In genomic region chr12:12700249-12700648, GRCh38 we compare ENCODE assay signal across 24 cellular contexts. TPM values are rescaled to one million over a fixed set of nuclear protein-coding genes. Genes with fewer than 3 reads are reported as not detected.
DNase-seq lines count a peak whose midpoint lies in the region; ATAC-seq and TF ChIP-seq lines count a peak whose summit lies in the region.
"Had no signal": no experiment of that assay in that cellular context is flagged by ENCODE, and none has a peak within 500 bp of the region (broad histone marks: within the 10 kb centered on the region; RNA-seq: fewer than 3 reads in every experiment).

No MANE protein-coding gene starts in this region.

- no peaks in the 10 kb centered on the region for H3K27me3 ChIP-seq in body of pancreas

- peaks cover 20% of the 10 kb centered on the region for H3K4me1 ChIP-seq in body of pancreas

- H3K27ac ChIP-seq in body of pancreas, result no peak overlapping the region
- H3K27ac ChIP-seq: HL-60, RWPE1 had no signal

- ATAC-seq in body of pancreas, result no peak
- ATAC-seq in stimulated activated effector memory CD8-positive, alpha-beta T cell treated with anti-CD3 and anti-CD28 coated beads, Interleukin-12 subunit alpha, Interleukin-12 subunit beta, amount 100 ng/mL, for 72 hours, result no peak
- ATAC-seq: Panc1, T-cell had no signal

- H3K4me1 Mint-ChIP-seq in dendritic cell treated with granulocyte-macrophage colony-stimulating factor and Interleukin-4, amounts not matched to agents 40 ng/mL and 50 ng/mL, for 4 days (ENCODE audit: low read depth), result peaks cover 33% of the 10 kb centered on the region
- peaks cover 40% of the 10 kb centered on the region for H3K4me1 Mint-ChIP-seq in stimulated activated effector memory CD8-positive, alpha-beta T cell treated with anti-CD3 and anti-CD28 coated beads, Interleukin-12 subunit alpha, Interleukin-12 subunit beta, amount 100 ng/mL, for 72 hours

- H3K9me3 Mint-ChIP-seq in dendritic cell treated with granulocyte-macrophage colony-stimulating factor and Interleukin-4, amounts not matched to agents 40 ng/mL and 50 ng/mL, for 4 days, result no peaks in the 10 kb centered on the region
- no peaks in the 10 kb centered on the region for H3K9me3 Mint-ChIP-seq in stimulated activated effector memory CD8-positive, alpha-beta T cell treated with anti-CD3 and anti-CD28 coated beads, Interleukin-12 subunit alpha, Interleukin-12 subunit beta, amount 100 ng/mL, for 72 hours
- H3K9me3 Mint-ChIP-seq: CD8-positive, alpha-beta memory T cell; IgD-negative memory B cell; T-cell had no signal

- TF ChIP-seq POLR2A in body of pancreas (IDR thresholded peaks at IDR 0.05), result no peak

- peak overlapping the region; percentile 77 for H3K27ac Mint-ChIP-seq in dendritic cell treated with granulocyte-macrophage colony-stimulating factor and Interleukin-4, amounts not matched to agents 40 ng/mL and 50 ng/mL, for 4 days
- H3K27ac Mint-ChIP-seq in stimulated activated effector memory CD8-positive, alpha-beta T cell treated with anti-CD3 and anti-CD28 coated beads, Interleukin-12 subunit alpha, Interleukin-12 subunit beta, amount 100 ng/mL, for 72 hours, result no peak overlapping the region

- no peak for TF ChIP-seq CTCF in body of pancreas (IDR thresholded peaks at IDR 0.05)

- no peaks in the 10 kb centered on the region for H3K9me3 ChIP-seq in body of pancreas

- no peaks in the 10 kb centered on the region for H3K36me3 ChIP-seq in body of pancreas (replicated peaks in 1 of 2; ENCODE audit: insufficient read depth in 1 of 2, low read depth in 2 of 2)

- H3K36me3 Mint-ChIP-seq in dendritic cell treated with granulocyte-macrophage colony-stimulating factor and Interleukin-4, amounts not matched to agents 40 ng/mL and 50 ng/mL, for 4 days (ENCODE audit: low read depth), result no peaks in the 10 kb centered on the region
- peaks cover 20% of the 10 kb centered on the region for H3K36me3 Mint-ChIP-seq in stimulated activated effector memory CD8-positive, alpha-beta T cell treated with anti-CD3 and anti-CD28 coated beads, Interleukin-12 subunit alpha, Interleukin-12 subunit beta, amount 100 ng/mL, for 72 hours
- H3K36me3 Mint-ChIP-seq: IgD-negative memory B cell, T-cell had no signal

- no peak overlapping the region for H3K4me3 ChIP-seq in body of pancreas

- in situ Hi-C loops in KBM-7 (cut with MboI; ENCODE audit: low pct_unique_long_range_greater_than_20kb, low sequenced_read_pairs), result loop anchor here (25.0 kb wide), 1 partner anchor 88 kb away; the partner anchor contains the start of gene CREBL2

- peak; percentile 61 for DNase-seq in CD1c-positive myeloid dendritic cell (ENCODE audit: extremely low spot score)
- DNase-seq in KBM-7, result peak; percentile 33
- peak; percentile 33 for DNase-seq in OCI-M1 (lab: John Stamatoyannopoulos, UW)
- DNase-seq in body of pancreas, result no peak
- no peak for DNase-seq in stimulated activated effector memory CD8-positive, alpha-beta T cell treated with anti-CD3 and anti-CD28 coated beads, Interleukin-12 subunit alpha, Interleukin-12 subunit beta, amount 100 ng/mL, for 72 hours (ENCODE audit: low spot score in 2 of 2)
- DNase-seq in NCI-H1930 (lab: John Stamatoyannopoulos, UW), result no peak
- DNase-seq: C1 segment of cervical spinal cord; CD8-positive, alpha-beta memory T cell; DMS79 treated with DMSO at 0.1 percent for 48 hours; Karpas-422; NCI-H1048; NCI-H1417; NCI-H1694; NCI-H2081; NCI-H2227 treated with DMSO at 0.1 percent for 48 hours; NCI-H510A; NCI-H69; SHP77; T-cell had no signal

- intact Hi-C loops in dendritic cell treated with granulocyte-macrophage colony-stimulating factor and Interleukin-4, amounts not matched to agents 40 ng/mL and 50 ng/mL, for 4 days (cut with micrococcal nuclease), result loop anchor here (5.0 to 10.0 kb wide), 2 partner anchors 138 to 1145 kb away; partner anchors contain the start of gene DUSP16
- intact Hi-C loops in body of pancreas (cut with DNase I), result loop anchor here (10.0 kb wide), 1 partner anchor 325 kb away; no protein-coding TSS in a partner anchor

- H3K4me3 Mint-ChIP-seq in dendritic cell treated with granulocyte-macrophage colony-stimulating factor and Interleukin-4, amounts not matched to agents 40 ng/mL and 50 ng/mL, for 4 days, result no peak overlapping the region
- H3K4me3 Mint-ChIP-seq in stimulated activated effector memory CD8-positive, alpha-beta T cell treated with anti-CD3 and anti-CD28 coated beads, Interleukin-12 subunit alpha, Interleukin-12 subunit beta, amount 100 ng/mL, for 72 hours, result no peak overlapping the region
- H3K4me3 Mint-ChIP-seq: CD8-positive, alpha-beta memory T cell; T-cell had no signal

- no peaks in the 10 kb centered on the region for H3K27me3 Mint-ChIP-seq in dendritic cell treated with granulocyte-macrophage colony-stimulating factor and Interleukin-4, amounts not matched to agents 40 ng/mL and 50 ng/mL, for 4 days
- H3K27me3 Mint-ChIP-seq: CD8-positive, alpha-beta memory T cell; IgD-negative memory B cell; T-cell had no signal

RNA-seq across cellular contexts. Expression of gene GPR19, which starts 4.3 kb away (rescaled TPM):
- not detected for total RNA-seq in body of pancreas

RNA-seq across cellular contexts. Expression of gene CDKN1B, which starts 16.9 kb away (rescaled TPM):
- total RNA-seq in body of pancreas, result 10 to 100 TPM; 11.9 to 28.3 TPM

Comparison
In these comparisons a context has a peak if more than half of its experiments do, and no peak if none do; other contexts are left out.
1. DNase-seq: peak in CD1c-positive myeloid dendritic cell (single experiment), KBM-7 (single experiment) and OCI-M1 (single experiment); none in body of pancreas (0 of 4), stimulated activated effector memory CD8-positive, alpha-beta T cell treated with anti-CD3 and anti-CD28 coated beads, Interleukin-12 subunit alpha, Interleukin-12 subunit beta, amount 100 ng/mL, for 72 hours (0 of 2) and NCI-H1930 (0 of 2).